Comparison of ENCODE assay signal across 8 cellular contexts in genomic region chr17:62109378-62109902, GRCh38. TPM values are rescaled to one million over a fixed set of nuclear protein-coding genes. Genes with fewer than 3 reads are reported as not detected.
A peak's percentile ranks its signal among the peaks of the same experiment; 100 is the strongest.
DNase-seq lines count a peak whose midpoint lies in the region; ATAC-seq, FAIRE-seq and TF ChIP-seq lines count a peak whose summit lies in the region.

No MANE protein-coding gene starts in this region.

- no peak overlapping the region for H3K18ac ChIP-seq in trophoblast cell (ENCODE audit: low read length)

- no CpG with 5 or more reads among the region's 2 CpGs for WGBS in trophoblast cell (ENCODE audit: extremely low coverage, insufficient coverage, insufficient read length)

- no peak overlapping the region for H3K4me3 ChIP-seq in Caco-2 (ENCODE audit: low read depth, low read length)
- H3K4me3 ChIP-seq in trophoblast cell (ENCODE audit: low read depth, low read length): no peak overlapping the region

- H3K9me3 Mint-ChIP-seq in Caco-2 (ENCODE audit: unreplicated experiment): peaks cover 8% of the 10 kb centered on the region

- no peaks in the 10 kb centered on the region for H3K27me3 ChIP-seq in Caco-2 (replicated peaks; ENCODE audit: control insufficient read depth, insufficient read depth, low read length)
- no peaks in the 10 kb centered on the region for H3K27me3 ChIP-seq in trophoblast cell (ENCODE audit: insufficient read depth, low read length)

- H4K91ac ChIP-seq in trophoblast cell (ENCODE audit: low read depth, low read length): no peak overlapping the region

- H3K23ac ChIP-seq in trophoblast cell (ENCODE audit: low read length): no peak overlapping the region

- intact Hi-C loops in Caco-2 (cut with micrococcal nuclease; ENCODE audit: unreplicated experiment): loop anchor here (1.0 kb wide), 3 partner anchors 43 to 473 kb away; partner anchors contain the start of gene BRIP1

- no peak overlapping the region for H2BK120ac ChIP-seq in trophoblast cell (ENCODE audit: insufficient read depth, low read length, poor library complexity)

- no peaks in the 10 kb centered on the region for H3K79me2 ChIP-seq in trophoblast cell (ENCODE audit: control insufficient read depth, insufficient read depth, low read length, poor library complexity)

- no peak overlapping the region for H3K27ac ChIP-seq in trophoblast cell (ENCODE audit: low read depth, low read length)

- H3K27me3 Mint-ChIP-seq in Caco-2 (ENCODE audit: insufficient read depth, unreplicated experiment): no peaks in the 10 kb centered on the region

- H2AK5ac ChIP-seq in trophoblast cell (ENCODE audit: low read length): no peak overlapping the region

- H3K9me3 ChIP-seq in Caco-2: no peaks in the 10 kb centered on the region
- H3K9me3 ChIP-seq in trophoblast cell (ENCODE audit: insufficient read depth, low read depth, low read length): no peaks in the 10 kb centered on the region

- CTCF ChIA-PET in Caco-2 (lab: Charles Lee): interaction anchor here (0.5 to 2.7 kb wide), 59 partner anchors 8 to 526 kb away, joined by 3 to 64 read pairs (median 4); partner anchors contain the start of genes BRIP1 and MED13

- peak; percentile 90 to 99 for TF ChIP-seq CTCF in Caco-2 (IDR thresholded peaks at IDR 0.05; ENCODE audit: insufficient read depth in 1 of 2, low read depth in 1 of 2, low read length in 1 of 2, severe bottlenecking in 1 of 2, unreplicated experiment in 1 of 2)

- H3K36me3 Mint-ChIP-seq in Caco-2 (ENCODE audit: insufficient read depth, unreplicated experiment): no peaks in the 10 kb centered on the region

- no peak overlapping the region for H4K8ac ChIP-seq in trophoblast cell (ENCODE audit: low read depth, low read length)

- peak; percentile 98 for ATAC-seq in HG03159 (IDR thresholded peaks at IDR 0.05; ENCODE audit: unreplicated experiment)

- no peak overlapping the region for H2BK5ac ChIP-seq in trophoblast cell (ENCODE audit: low read depth, low read length, poor library complexity)

- no peak overlapping the region for H3K4me3 Mint-ChIP-seq in Caco-2 (ENCODE audit: unreplicated experiment)

- no peak overlapping the region for H4K12ac ChIP-seq in trophoblast cell (ENCODE audit: low read depth, low read length)

- H3K36me3 ChIP-seq in Caco-2 (ENCODE audit: control insufficient read depth, insufficient read depth, low read length) (no peaks in the 10 kb centered on the region), trophoblast cell (ENCODE audit: control insufficient read depth in 1 of 2, insufficient read depth in 2 of 2, low read length in 2 of 2) (no peaks in the 10 kb centered on the region)

- POLR2A ChIA-PET in Caco-2 (lab: Charles Lee): interaction anchor here (0.5 to 1.2 kb wide), 4 partner anchors 21 to 51 kb away, joined by 3 to 12 read pairs (median 3); partner anchors contain the start of gene MED13

- H3K4me1 ChIP-seq in Caco-2: peaks cover 16% of the 10 kb centered on the region
- H3K4me1 ChIP-seq in trophoblast cell (ENCODE audit: control insufficient read depth in 1 of 2, insufficient read depth in 2 of 2, low read length in 2 of 2): peaks cover 0 to 1% of the 10 kb centered on the region in 2 experiments

- peak; percentile 91 for DNase-seq in Caco-2
- DNase-seq in GM19239 (ENCODE audit: insufficient read length, low spot score): peak; percentile 58
- peak; percentile 37 for DNase-seq in NCI-H510A (lab: John Stamatoyannopoulos, UW)
- DNase-seq in activated CD4-positive, alpha-beta T cell treated with anti-CD3 and anti-CD28 coated beads for 48 hours: peak; percentile 82
- DNase-seq in erythroblast (lab: John Stamatoyannopoulos, UW): peak; percentile 82 to 85
- peak; percentile 77 to 84 for DNase-seq in trophoblast cell
- DNase-seq in pons (ENCODE audit: low spot score): no peak

- H3K27ac Mint-ChIP-seq in Caco-2 (ENCODE audit: unreplicated experiment): no peak overlapping the region

- H3K79me1 ChIP-seq in trophoblast cell (ENCODE audit: low read length): no peaks in the 10 kb centered on the region

- H3K14ac ChIP-seq in trophoblast cell (ENCODE audit: low read length): no peak overlapping the region

- no peak overlapping the region for H3K9ac ChIP-seq in trophoblast cell (ENCODE audit: low read length)

- no peak for TF ChIP-seq POLR2A in erythroblast (IDR thresholded peaks at IDR 0.05; ENCODE audit: low read length)

- FAIRE-seq in GM19239 (lab: Jason Lieb, UNC): peak; percentile 94

- no peak overlapping the region for H3K4me2 ChIP-seq in trophoblast cell (ENCODE audit: low read length)

- no peak overlapping the region for H2AFZ ChIP-seq in trophoblast cell (ENCODE audit: insufficient read depth, low read length, poor library complexity)

- H3K4me1 Mint-ChIP-seq in Caco-2 (ENCODE audit: low read depth, unreplicated experiment): peaks cover 9% of the 10 kb centered on the region

- no peak overlapping the region for H3K4ac ChIP-seq in trophoblast cell (ENCODE audit: low read depth, low read length)

- no peak overlapping the region for H2BK12ac ChIP-seq in trophoblast cell (ENCODE audit: low read length)

- BruUV-seq in Caco-2 (replicated peaks; lab: Mats Ljungman, UMichigan): no TSS peak

RNA-seq across cellular contexts. Expression of gene MED13, which starts 44.4 kb away (rescaled TPM):
- 77.6 and 79.6 TPM in 2 replicates for total RNA-seq in Caco-2 (2022)
- 93.8 and 101 TPM in 2 replicates for polyA plus RNA-seq in trophoblast cell (2013)
